In genomic region chr9:29740518-29740917, GRCh38 we compare ENCODE assay signal across 1 cellular context.
TF ChIP-seq lines count a peak whose summit lies in the region.

No MANE protein-coding gene starts in this region.

TF ChIP-seq in SK-N-SH, 30 proteins besides CTCF, POLR2A, EP300 and RAD21 (continued from another document):
- TF ChIP-seq PBX3 (IDR thresholded peaks at IDR 0.05) (no peak), FOXJ3 (CRISPR knock-in tag; IDR thresholded peaks at IDR 0.05) (no peak), USF2 (IDR thresholded peaks at IDR 0.05; ENCODE audit: borderline replicate concordance, low read depth, low read length) (no peak), YY1 (IDR thresholded peaks at IDR 0.05; ENCODE audit: low read depth) (no peak), NFIC (IDR thresholded peaks at IDR 0.05; ENCODE audit: borderline replicate concordance) (no peak)
- TF ChIP-seq, protein P1, sequence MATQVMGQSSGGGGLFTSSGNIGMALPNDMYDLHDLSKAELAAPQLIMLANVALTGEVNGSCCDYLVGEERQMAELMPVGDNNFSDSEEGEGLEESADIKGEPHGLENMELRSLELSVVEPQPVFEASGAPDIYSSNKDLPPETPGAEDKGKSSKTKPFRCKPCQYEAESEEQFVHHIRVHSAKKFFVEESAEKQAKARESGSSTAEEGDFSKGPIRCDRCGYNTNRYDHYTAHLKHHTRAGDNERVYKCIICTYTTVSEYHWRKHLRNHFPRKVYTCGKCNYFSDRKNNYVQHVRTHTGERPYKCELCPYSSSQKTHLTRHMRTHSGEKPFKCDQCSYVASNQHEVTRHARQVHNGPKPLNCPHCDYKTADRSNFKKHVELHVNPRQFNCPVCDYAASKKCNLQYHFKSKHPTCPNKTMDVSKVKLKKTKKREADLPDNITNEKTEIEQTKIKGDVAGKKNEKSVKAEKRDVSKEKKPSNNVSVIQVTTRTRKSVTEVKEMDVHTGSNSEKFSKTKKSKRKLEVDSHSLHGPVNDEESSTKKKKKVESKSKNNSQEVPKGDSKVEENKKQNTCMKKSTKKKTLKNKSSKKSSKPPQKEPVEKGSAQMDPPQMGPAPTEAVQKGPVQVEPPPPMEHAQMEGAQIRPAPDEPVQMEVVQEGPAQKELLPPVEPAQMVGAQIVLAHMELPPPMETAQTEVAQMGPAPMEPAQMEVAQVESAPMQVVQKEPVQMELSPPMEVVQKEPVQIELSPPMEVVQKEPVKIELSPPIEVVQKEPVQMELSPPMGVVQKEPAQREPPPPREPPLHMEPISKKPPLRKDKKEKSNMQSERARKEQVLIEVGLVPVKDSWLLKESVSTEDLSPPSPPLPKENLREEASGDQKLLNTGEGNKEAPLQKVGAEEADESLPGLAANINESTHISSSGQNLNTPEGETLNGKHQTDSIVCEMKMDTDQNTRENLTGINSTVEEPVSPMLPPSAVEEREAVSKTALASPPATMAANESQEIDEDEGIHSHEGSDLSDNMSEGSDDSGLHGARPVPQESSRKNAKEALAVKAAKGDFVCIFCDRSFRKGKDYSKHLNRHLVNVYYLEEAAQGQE (IDR thresholded peaks at IDR 0.05; ENCODE audit: low read depth, low read length), result no peak
